ENCODE assay signal across 2 cellular contexts in the genomic region with DNA sequence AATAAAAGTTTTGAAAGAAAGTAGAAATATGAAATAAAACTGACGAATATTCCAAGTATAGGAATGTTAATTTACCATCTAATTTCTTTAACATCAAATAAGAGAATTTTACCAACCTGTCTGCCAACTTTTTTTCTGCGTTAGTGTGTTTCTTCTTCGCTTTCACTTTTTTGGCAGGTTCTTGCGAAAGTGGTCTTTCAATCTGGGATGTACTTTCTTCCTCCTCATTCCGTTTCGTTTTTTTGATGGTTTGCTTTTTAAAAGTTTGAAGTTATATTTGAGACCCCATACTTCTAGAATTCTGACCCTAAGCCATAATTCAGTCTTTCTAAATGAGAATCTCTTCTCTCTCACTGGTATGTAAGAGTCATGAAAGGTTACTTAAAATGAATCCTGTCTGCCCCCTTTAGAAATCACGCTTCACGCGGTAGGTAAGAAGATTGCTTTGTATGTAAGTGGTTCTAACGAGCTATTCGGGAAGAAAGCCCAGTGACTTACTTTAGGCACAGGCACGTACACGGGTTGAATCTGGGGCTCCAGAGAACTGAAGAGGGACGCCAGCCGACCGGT.
TF ChIP-seq lines count a peak whose summit lies in the region.

No MANE protein-coding gene starts in this region.

TF ChIP-seq in HEK293T, 16 proteins besides CTCF, POLR2A, EP300 and RAD21:
- TF ChIP-seq SP1 (IDR thresholded peaks at IDR 0.05), result no peak
- no peak for TF ChIP-seq FOXK2 (IDR thresholded peaks at IDR 0.05)
- TF ChIP-seq FOXM1 (IDR thresholded peaks at IDR 0.05; ENCODE audit: borderline replicate concordance), result no peak

TF ChIP-seq in K562, 482 proteins besides CTCF, POLR2A, EP300 and RAD21:
- TF ChIP-seq TGIF2 (CRISPR knock-in tag; IDR thresholded peaks at IDR 0.05) (0 out of 2 replicates have a peak, but pooled peaks have one; percentile 23), ZNF408 (CRISPR knock-in tag; IDR thresholded peaks at IDR 0.05; ENCODE audit: low read depth) (no peak), CHD2 (IDR thresholded peaks at IDR 0.05; ENCODE audit: low read depth, low read length) (peak; percentile 58; the same call in 1 of the 2 replicates), MTA2 (IDR thresholded peaks at IDR 0.05; ENCODE audit: low read depth) (no peak), ATF1 (CRISPR knock-in tag; IDR thresholded peaks at IDR 0.05) (no peak), ATF1 (tag; IDR thresholded peaks at IDR 0.05) (no peak), HEY1 (CRISPR knock-in tag; IDR thresholded peaks at IDR 0.05; ENCODE audit: borderline replicate concordance) (0 out of 2 replicates have a peak, but pooled peaks have one; percentile 51), ILF3 (IDR thresholded peaks at IDR 0.05; ENCODE audit: borderline replicate concordance) (0 out of 2 replicates have a peak, but pooled peaks have one; percentile 18), ARNT (IDR thresholded peaks at IDR 0.05) (peak in 1 of 2 experiments; percentile 5; a peak in 1 of 4 replicates), DMBX1 (CRISPR knock-in tag; IDR thresholded peaks at IDR 0.05; ENCODE audit: borderline replicate concordance) (0 out of 2 replicates have a peak, but pooled peaks have one; percentile 12), CEBPB (tag; IDR thresholded peaks at IDR 0.05) (peak; percentile 71), PRMT5 (CRISPR knock-in tag; IDR thresholded peaks at IDR 0.05) (no peak), CSDE1 (IDR thresholded peaks at IDR 0.05) (0 out of 4 replicates have a peak, but pooled peaks of 1 of the 2 experiments have one; percentile 8), HDAC1 (IDR thresholded peaks at IDR 0.05) (0 out of 4 replicates have a peak, but pooled peaks of 1 of the 2 experiments have one; percentile 8), CEBPG (CRISPR knock-in tag; IDR thresholded peaks at IDR 0.05) (peak; percentile 31; the same call in 1 of the 2 replicates), CEBPG (tag; conservative IDR thresholded peaks at IDR 0.05 in 1 of 2, IDR thresholded peaks at IDR 0.05 in 1 of 2) (0 out of 4 replicates have a peak, but pooled peaks of 1 of the 2 experiments have one; percentile 22), KDM1A (IDR thresholded peaks at IDR 0.05) (peak; percentile 41 to 75; a peak in 3 of 4 replicates), BACH1 (tag; IDR thresholded peaks at IDR 0.05) (peak; percentile 18; the same call in 1 of the 2 replicates), CBFA2T2 (conservative IDR thresholded peaks at IDR 0.05) (no peak), PYGO2 (tag; IDR thresholded peaks at IDR 0.05) (no peak), ZSCAN29 (IDR thresholded peaks at IDR 0.05) (no peak)
- TF ChIP-seq, protein P1, sequence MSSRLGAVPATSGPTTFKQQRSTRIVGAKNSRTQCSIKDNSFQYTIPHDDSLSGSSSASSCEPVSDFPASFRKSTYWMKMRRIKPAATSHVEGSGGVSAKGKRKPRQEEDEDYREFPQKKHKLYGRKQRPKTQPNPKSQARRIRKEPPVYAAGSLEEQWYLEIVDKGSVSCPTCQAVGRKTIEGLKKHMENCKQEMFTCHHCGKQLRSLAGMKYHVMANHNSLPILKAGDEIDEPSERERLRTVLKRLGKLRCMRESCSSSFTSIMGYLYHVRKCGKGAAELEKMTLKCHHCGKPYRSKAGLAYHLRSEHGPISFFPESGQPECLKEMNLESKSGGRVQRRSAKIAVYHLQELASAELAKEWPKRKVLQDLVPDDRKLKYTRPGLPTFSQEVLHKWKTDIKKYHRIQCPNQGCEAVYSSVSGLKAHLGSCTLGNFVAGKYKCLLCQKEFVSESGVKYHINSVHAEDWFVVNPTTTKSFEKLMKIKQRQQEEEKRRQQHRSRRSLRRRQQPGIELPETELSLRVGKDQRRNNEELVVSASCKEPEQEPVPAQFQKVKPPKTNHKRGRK (tag; IDR thresholded peaks at IDR 0.05), result peak; percentile 41; the same call in 1 of the 2 replicates
- TF ChIP-seq, protein P2, sequence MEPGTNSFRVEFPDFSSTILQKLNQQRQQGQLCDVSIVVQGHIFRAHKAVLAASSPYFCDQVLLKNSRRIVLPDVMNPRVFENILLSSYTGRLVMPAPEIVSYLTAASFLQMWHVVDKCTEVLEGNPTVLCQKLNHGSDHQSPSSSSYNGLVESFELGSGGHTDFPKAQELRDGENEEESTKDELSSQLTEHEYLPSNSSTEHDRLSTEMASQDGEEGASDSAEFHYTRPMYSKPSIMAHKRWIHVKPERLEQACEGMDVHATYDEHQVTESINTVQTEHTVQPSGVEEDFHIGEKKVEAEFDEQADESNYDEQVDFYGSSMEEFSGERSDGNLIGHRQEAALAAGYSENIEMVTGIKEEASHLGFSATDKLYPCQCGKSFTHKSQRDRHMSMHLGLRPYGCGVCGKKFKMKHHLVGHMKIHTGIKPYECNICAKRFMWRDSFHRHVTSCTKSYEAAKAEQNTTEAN (CRISPR knock-in tag; IDR thresholded peaks at IDR 0.05), result no peak
TF ChIP-seq in K562: peak in this region for 13.
